In the genomic region with DNA sequence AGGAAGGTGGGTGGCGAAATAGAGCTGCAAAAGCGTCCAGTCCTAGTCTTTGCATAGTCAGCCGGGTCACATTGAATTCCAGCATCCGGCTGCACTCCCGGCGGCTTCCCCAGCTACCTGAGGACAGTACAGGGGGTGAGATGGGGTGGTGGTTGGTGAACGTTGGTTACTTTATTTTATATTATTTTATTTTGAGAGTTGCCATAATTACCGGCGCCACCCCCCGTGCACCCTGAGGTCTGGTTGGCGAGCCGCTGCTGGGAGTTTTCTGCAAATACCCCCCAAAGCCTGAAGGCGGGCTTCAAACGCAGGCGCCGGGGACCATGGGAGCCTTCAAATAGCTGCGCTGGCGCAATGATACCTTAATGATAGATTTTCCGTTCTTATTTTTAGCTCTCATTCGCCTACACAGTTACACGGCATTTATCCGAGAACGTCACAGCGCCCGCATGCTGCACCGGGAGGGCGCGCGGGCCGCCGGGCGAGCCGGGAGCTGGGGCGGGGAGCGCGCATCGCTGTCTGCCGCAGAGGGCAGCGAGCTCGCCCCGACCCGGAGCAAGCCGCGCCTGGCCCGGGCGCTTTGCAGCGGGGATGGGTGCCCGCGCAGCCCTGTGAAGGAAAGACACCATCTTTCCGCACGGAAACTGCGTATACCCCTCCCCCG, we compare ENCODE assay signal across 8 cellular contexts. TPM values are rescaled to one million over a fixed set of nuclear protein-coding genes. Genes with fewer than 3 reads are reported as not detected.
DNase-seq lines count a peak whose midpoint lies in the region; ATAC-seq and TF ChIP-seq lines count a peak whose summit lies in the region.

No MANE protein-coding gene starts in this region.

- intact Hi-C loops in natural killer cell (cut with micrococcal nuclease) = no loop called here

- DNase-seq in DMS 273 treated with DMSO at 0.1 percent for 48 hours (lab: John Stamatoyannopoulos, UW) (peak; percentile 2), NCI-H1694 (lab: John Stamatoyannopoulos, UW) (peak; percentile 59), cerebellum (ENCODE audit: low spot score) (peak; percentile 82), occipital lobe (lab: John Stamatoyannopoulos, UW) (peak; percentile 58), natural killer cell (no peak), HuH-7.5 (ENCODE audit: low spot score) (no peak)

- H3K4me1 Mint-ChIP-seq in natural killer cell = peaks cover 0 to 5% of the 10 kb centered on the region in 2 donors

- H3K4me3 Mint-ChIP-seq in natural killer cell = no peak overlapping the region

- TF ChIP-seq CTCF in natural killer cell (IDR thresholded peaks at IDR 0.05) = no peak

- H3K9me3 Mint-ChIP-seq in natural killer cell = no peaks in the 10 kb centered on the region

- ATAC-seq in HG02885 (IDR thresholded peaks at IDR 0.05; ENCODE audit: poor library complexity, unreplicated experiment) (no peak), natural killer cell (no peak), HG03439 (IDR thresholded peaks at IDR 0.05; ENCODE audit: unreplicated experiment) (no peak)

- peaks cover 38 to 41% of the 10 kb centered on the region in 2 donors for H3K27me3 Mint-ChIP-seq in natural killer cell (ENCODE audit: low read depth in 2 of 2)

- no peak overlapping the region for H3K27ac Mint-ChIP-seq in natural killer cell

- H3K36me3 Mint-ChIP-seq in natural killer cell = no peaks in the 10 kb centered on the region

RNA-seq across cellular contexts. Expression of a gene that starts 0.8 kb away (rescaled TPM):
- total RNA-seq in cerebellum (16.9 TPM), occipital lobe (2.8 TPM), natural killer cell (not detected)

Comparison
In these comparisons a context has a peak if more than half of its experiments do, and no peak if none do; other contexts are left out.
1. DNase-seq: peak in DMS 273 treated with DMSO at 0.1 percent for 48 hours (single experiment), NCI-H1694 (single experiment), cerebellum (single experiment) and occipital lobe (single experiment); none in natural killer cell (single experiment) and HuH-7.5 (single experiment).